Comparison of ENCODE assay signal across 9 cellular contexts in genomic region chr6:42141603-42142117, GRCh38. TPM values are rescaled to one million over a fixed set of nuclear protein-coding genes. Genes with fewer than 3 reads are reported as not detected.
A peak's percentile ranks its signal among the peaks of the same experiment; 100 is the strongest.
DNase-seq lines count a peak whose midpoint lies in the region; ATAC-seq and TF ChIP-seq lines count a peak whose summit lies in the region.
"Had no signal": no experiment of that assay in that cellular context is flagged by ENCODE, and none has a peak within 500 bp of the region (broad histone marks: within the 10 kb centered on the region; RNA-seq: fewer than 3 reads in every experiment).

No MANE protein-coding gene starts in this region.

- no peak overlapping the region for H3K27ac Mint-ChIP-seq in activated naive CD8-positive, alpha-beta T cell treated with anti-CD3 and anti-CD28 coated beads for 36 hours
- H3K27ac Mint-ChIP-seq in activated CD8-positive, alpha-beta T cell treated with anti-CD3 and anti-CD28 coated beads for 36 hours = no peak overlapping the region

- H3K4me3 ChIP-seq in adrenal gland = peak overlapping the region in 2 of 4 donors; percentile 28 to 61
- peak overlapping the region; percentile 40 for H3K4me3 ChIP-seq in right cardiac atrium (ENCODE audit: low read length)

- no peaks in the 10 kb centered on the region for H3K9me3 ChIP-seq in adrenal gland (replicated peaks in 1 of 3)
- H3K9me3 ChIP-seq in right cardiac atrium (ENCODE audit: control insufficient read depth, low read length) = no peaks in the 10 kb centered on the region

- H3K4me1 ChIP-seq in adrenal gland (replicated peaks in 1 of 2) = peaks cover 5 to 36% of the 10 kb centered on the region in 2 donors
- no peaks in the 10 kb centered on the region for H3K4me1 ChIP-seq in right cardiac atrium (ENCODE audit: control insufficient read depth, insufficient read depth, low read length)

- 8 to 61% (median 54%) methylated on average over 2 to 13 of the region's 13 CpGs for WGBS in adrenal gland, 4 donors
- WGBS in right cardiac atrium = 48% methylated on average over 13 of the region's 13 CpGs

- H3K27ac ChIP-seq in adrenal gland (peak overlapping the region in 4 of 5 donors; percentile 43 to 81 (median 70)), right cardiac atrium (ENCODE audit: low read length) (no peak overlapping the region)

- H3K4me1 Mint-ChIP-seq in activated naive CD8-positive, alpha-beta T cell treated with anti-CD3 and anti-CD28 coated beads for 36 hours = peaks cover 7% of the 10 kb centered on the region
- H3K4me1 Mint-ChIP-seq in activated CD8-positive, alpha-beta T cell treated with anti-CD3 and anti-CD28 coated beads for 36 hours (ENCODE audit: low read depth) = peaks cover 11% of the 10 kb centered on the region

- no peak overlapping the region for H3K4me3 Mint-ChIP-seq in activated naive CD8-positive, alpha-beta T cell treated with anti-CD3 and anti-CD28 coated beads for 36 hours
- no peak overlapping the region for H3K4me3 Mint-ChIP-seq in activated CD8-positive, alpha-beta T cell treated with anti-CD3 and anti-CD28 coated beads for 36 hours

- CTCF ChIA-PET in activated CD8-positive, alpha-beta T cell treated with anti-CD3 and anti-CD28 coated beads for 36 hours (lab: Charles Lee) = interaction anchor here (0.9 kb wide), 1 partner anchor 37 kb away, joined by 3 read pairs; no protein-coding TSS in a partner anchor

- peak in 1 of 2 donors; percentile 17 for ATAC-seq in right cardiac atrium
- ATAC-seq in activated CD8-positive, alpha-beta T cell treated with anti-CD3 and anti-CD28 coated beads for 36 hours = no peak

- no peaks in the 10 kb centered on the region for H3K9me3 Mint-ChIP-seq in activated naive CD8-positive, alpha-beta T cell treated with anti-CD3 and anti-CD28 coated beads for 36 hours
- H3K9me3 Mint-ChIP-seq in activated CD8-positive, alpha-beta T cell treated with anti-CD3 and anti-CD28 coated beads for 36 hours = no peaks in the 10 kb centered on the region

- no peak for TF ChIP-seq POLR2A in adrenal gland (IDR thresholded peaks at IDR 0.05)

- no peaks in the 10 kb centered on the region for H3K27me3 ChIP-seq in adrenal gland
- H3K27me3 ChIP-seq in right cardiac atrium (ENCODE audit: control insufficient read depth, insufficient read depth) = no peaks in the 10 kb centered on the region

- no peaks in the 10 kb centered on the region for H3K36me3 ChIP-seq in adrenal gland (replicated peaks in 1 of 2)

- POLR2A ChIA-PET in activated CD8-positive, alpha-beta T cell treated with anti-CD3 and anti-CD28 coated beads for 36 hours (lab: Charles Lee) = no interaction called here

- intact Hi-C loops in adrenal gland (cut with DNase I) = no loop called here
- intact Hi-C loops in right cardiac atrium (cut with DNase I) = no loop called here
- intact Hi-C loops in activated CD8-positive, alpha-beta T cell treated with anti-CD3 and anti-CD28 coated beads for 36 hours (cut with micrococcal nuclease) = no loop called here

- TF ChIP-seq CTCF in GM20000 (IDR thresholded peaks at IDR 0.05; ENCODE audit: extremely low read depth, missing control alignments) (no peak), adrenal gland (IDR thresholded peaks at IDR 0.05) (no peak)
- TF ChIP-seq CTCF in activated CD8-positive, alpha-beta T cell treated with anti-CD3 and anti-CD28 coated beads for 36 hours (IDR thresholded peaks at IDR 0.05) = no peak

- DNase-seq in GM20000 (ENCODE audit: low spot score) = peak; percentile 34
- DNase-seq in adrenal gland = no peak
- no peak for DNase-seq in right cardiac atrium
- peak; percentile 24 for DNase-seq in retina
- DNase-seq in NCI-H2107 (lab: John Stamatoyannopoulos, UW) = no peak
- no peak for DNase-seq in anterior cingulate cortex (lab: John Stamatoyannopoulos, UW)
- DNase-seq in activated naive CD8-positive, alpha-beta T cell treated with anti-CD3 and anti-CD28 coated beads for 36 hours = no peak
- DNase-seq in activated CD8-positive, alpha-beta T cell treated with anti-CD3 and anti-CD28 coated beads for 36 hours = no peak

- no peaks in the 10 kb centered on the region for H3K36me3 Mint-ChIP-seq in activated naive CD8-positive, alpha-beta T cell treated with anti-CD3 and anti-CD28 coated beads for 36 hours
- no peaks in the 10 kb centered on the region for H3K36me3 Mint-ChIP-seq in activated CD8-positive, alpha-beta T cell treated with anti-CD3 and anti-CD28 coated beads for 36 hours (ENCODE audit: low read depth)

- H3K27me3 Mint-ChIP-seq in activated naive CD8-positive, alpha-beta T cell treated with anti-CD3 and anti-CD28 coated beads for 36 hours = peaks cover 39% of the 10 kb centered on the region
- peaks cover 24% of the 10 kb centered on the region for H3K27me3 Mint-ChIP-seq in activated CD8-positive, alpha-beta T cell treated with anti-CD3 and anti-CD28 coated beads for 36 hours

RNA-seq across cellular contexts. Expression of gene C6orf132, which starts 0.8 kb away (rescaled TPM):
- total RNA-seq in adrenal gland = 1 to 10 TPM in 5 of 8 donors, under 1 TPM in 3; 0.09 to 4.7 (median 1.5) TPM
- polyA plus RNA-seq in adrenal gland = 1 to 10 TPM in 2 of 3 donors, under 1 TPM in 1; 0.49 to 1.4 (median 1.4) TPM
- total RNA-seq in right cardiac atrium = 1 to 10 TPM in 3 of 4 donors, under 1 TPM in 1; 0.64 to 2.4 (median 1.6) TPM
- polyA plus RNA-seq in right cardiac atrium = 1.8 TPM
- under 1 TPM; 0.18 to 0.19 TPM for total RNA-seq in activated naive CD8-positive, alpha-beta T cell treated with anti-CD3 and anti-CD28 coated beads for 36 hours
- under 1 TPM; 0.13 to 0.18 TPM for total RNA-seq in activated CD8-positive, alpha-beta T cell treated with anti-CD3 and anti-CD28 coated beads for 36 hours
- total RNA-seq: cerebellum had no signal

RNA-seq across cellular contexts. Expression of gene GUCA1A, which starts 31.5 kb away (rescaled TPM):
- total RNA-seq in adrenal gland = not detected
- polyA plus RNA-seq in adrenal gland = not detected
- total RNA-seq in right cardiac atrium = not detected
- polyA plus RNA-seq in right cardiac atrium = not detected
- under 1 TPM in 1 of 2 experiments, not detected in 1; 0.14 TPM for total RNA-seq in activated naive CD8-positive, alpha-beta T cell treated with anti-CD3 and anti-CD28 coated beads for 36 hours
- under 1 TPM in 1 of 2 experiments, not detected in 1; 0.20 TPM for total RNA-seq in activated CD8-positive, alpha-beta T cell treated with anti-CD3 and anti-CD28 coated beads for 36 hours

RNA-seq across cellular contexts. Expression of gene GUCA1B, which starts 53.1 kb away (rescaled TPM):
- 1 to 10 TPM in 6 of 8 donors, under 1 TPM in 2; 0.47 to 3.0 (median 1.6) TPM for total RNA-seq in adrenal gland
- polyA plus RNA-seq in adrenal gland = 1 to 10 TPM in 1 of 3 donors, under 1 TPM in 2; 0.34 to 1.5 (median 0.40) TPM
- 1 to 10 TPM; 1.0 to 2.5 (median 1.6) TPM for total RNA-seq in right cardiac atrium
- 0.11 TPM for polyA plus RNA-seq in right cardiac atrium
- 1 to 10 TPM; 1.3 to 1.4 TPM for total RNA-seq in activated naive CD8-positive, alpha-beta T cell treated with anti-CD3 and anti-CD28 coated beads for 36 hours
- 1 to 10 TPM; 1.9 to 2.6 TPM for total RNA-seq in activated CD8-positive, alpha-beta T cell treated with anti-CD3 and anti-CD28 coated beads for 36 hours

Comparison
In these comparisons a context has a peak if more than half of its experiments do, and no peak if none do; other contexts are left out.
1. DNase-seq: peak in GM20000 (single experiment) and retina (single experiment); none in adrenal gland (0 of 7), right cardiac atrium (0 of 3), NCI-H2107 (single experiment), anterior cingulate cortex (0 of 58), activated naive CD8-positive, alpha-beta T cell treated with anti-CD3 and anti-CD28 coated beads for 36 hours (single experiment) and activated CD8-positive, alpha-beta T cell treated with anti-CD3 and anti-CD28 coated beads for 36 hours (single experiment).